In the genomic region with DNA sequence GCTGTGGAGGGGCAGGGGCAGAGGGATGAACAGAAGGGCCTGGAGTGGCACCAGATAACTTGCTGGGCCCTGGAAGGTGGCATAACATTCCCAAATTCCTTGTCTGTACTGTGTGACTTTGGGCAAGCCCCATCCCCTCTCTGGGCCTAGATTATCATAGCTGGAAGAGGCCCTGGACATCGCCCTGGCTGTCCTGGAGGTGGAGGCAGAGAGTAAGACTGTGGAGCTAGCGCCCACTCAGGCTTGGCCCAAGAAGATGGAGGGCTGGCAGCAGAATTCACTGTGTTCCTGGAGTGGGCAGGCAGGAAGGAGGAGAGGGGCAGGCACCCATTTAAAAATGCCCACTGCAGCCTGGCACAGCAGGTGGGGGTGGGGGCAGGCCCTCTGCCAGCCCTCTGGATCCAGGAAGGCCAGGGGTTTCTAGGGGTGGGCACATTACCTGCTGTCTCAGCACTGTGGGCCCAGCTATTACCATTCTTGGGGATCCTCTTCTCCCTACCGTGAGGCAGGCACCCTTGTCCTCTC, we compare ENCODE assay signal across 12 cellular contexts. TPM values are rescaled to one million over a fixed set of nuclear protein-coding genes. Genes with fewer than 3 reads are reported as not detected.
DNase-seq lines count a peak whose midpoint lies in the region; ATAC-seq and TF ChIP-seq lines count a peak whose summit lies in the region.
"Had no signal": no experiment of that assay in that cellular context is flagged by ENCODE, and none has a peak within 500 bp of the region (broad histone marks: within the 10 kb centered on the region; RNA-seq: fewer than 3 reads in every experiment).

No MANE protein-coding gene starts in this region.

- intact Hi-C loops in transverse colon (cut with DNase I; ENCODE audit: low total_unique reads): loop anchor here (2.0 kb wide), 1 partner anchor 16 kb away; no protein-coding TSS in a partner anchor

- H3K4me3 Mint-ChIP-seq in T-helper 17 cell: no peak overlapping the region

- peak overlapping the region; percentile 57 to 84 (median 62) for H3K27ac ChIP-seq in transverse colon
- H3K27ac ChIP-seq: C4-2B had no signal

- peaks cover 2% of the 10 kb centered on the region for H3K4me1 Mint-ChIP-seq in T-helper 17 cell

- no peaks in the 10 kb centered on the region for H3K27me3 ChIP-seq in transverse colon

- TF ChIP-seq POLR2A in transverse colon (IDR thresholded peaks at IDR 0.05): no peak

- 63 to 80% methylated on average over 1 to 3 of the region's 3 CpGs for WGBS in transverse colon (ENCODE audit: low coverage in 1 of 2), 2 donors

- no peak for ATAC-seq in T-helper 17 cell

- no peak overlapping the region for H3K27ac Mint-ChIP-seq in T-helper 17 cell

- H3K9me3 ChIP-seq in transverse colon: no peaks in the 10 kb centered on the region
- no peaks in the 10 kb centered on the region for H3K9me3 ChIP-seq in T-helper 17 cell (ENCODE audit: control insufficient read depth, low read length, poor library complexity, severe bottlenecking)
- H3K9me3 ChIP-seq: HAP-1 had no signal

- H3K4me1 ChIP-seq in transverse colon: peaks cover 33 to 70% (median 50%) of the 10 kb centered on the region in 4 donors

- in situ Hi-C loops in astrocyte of the cerebellum (cut with HindIII; ENCODE audit: low sequenced_read_pairs): no loop called here
- in situ Hi-C loops in transverse colon (cut with MboI; ENCODE audit: low pct_ligation_motif_present in 1 of 4, low pct_unique_long_range_greater_than_20kb in 1 of 4, low sequenced_read_pairs in 3 of 4): no loop called here

- no peak for TF ChIP-seq EP300 in transverse colon (IDR thresholded peaks at IDR 0.05; ENCODE audit: low read depth)

- no peaks in the 10 kb centered on the region for H3K36me3 Mint-ChIP-seq in T-helper 17 cell (ENCODE audit: low read depth)

- TF ChIP-seq CTCF in astrocyte of the cerebellum (IDR thresholded peaks at IDR 0.05; ENCODE audit: low read depth, low read length, missing control alignments) (peak; percentile 70), transverse colon (IDR thresholded peaks at IDR 0.05) (peak in 2 of 5 experiments; percentile 3 to 19)

- no peaks in the 10 kb centered on the region for H3K36me3 ChIP-seq in transverse colon
- H3K36me3 ChIP-seq: HAP-1 had no signal

- no peaks in the 10 kb centered on the region for H3K27me3 Mint-ChIP-seq in T-helper 17 cell

- no peak overlapping the region for H3K4me3 ChIP-seq in astrocyte of the cerebellum (ENCODE audit: low read depth, low read length)
- no peak overlapping the region for H3K4me3 ChIP-seq in transverse colon
- H3K4me3 ChIP-seq: HAP-1 had no signal

- peak; percentile 27 for DNase-seq in NCI-H2227 (lab: John Stamatoyannopoulos, UW; ENCODE audit: unreplicated experiment)
- DNase-seq in NCI-H2227 treated with DMSO at 0.1 percent for 48 hours (lab: John Stamatoyannopoulos, UW): no peak
- no peak for DNase-seq in astrocyte of the cerebellum (ENCODE audit: low read depth)
- DNase-seq in islet precursor cell: peak; percentile 82
- DNase-seq in transverse colon: no peak
- no peak for DNase-seq in stimulated activated CD8-positive, alpha-beta memory T cell treated with anti-CD3 and anti-CD28 coated beads, Interleukin-4, amount 100 ng/mL, for 48 hours
- DNase-seq in T-helper 17 cell: no peak
- no peak for DNase-seq in NCI-H446 treated with DMSO at 0.1 percent for 48 hours (lab: John Stamatoyannopoulos, UW)
- DNase-seq: NCI-H524 treated with DMSO at 0.1 percent for 48 hours, substantia nigra had no signal

RNA-seq across cellular contexts. Expression of a gene that starts 22.6 kb away (rescaled TPM):
- 10 to 100 TPM; 12.0 to 44.9 (median 27.1) TPM for total RNA-seq in transverse colon
- under 1 TPM in 1 of 2 donors, not detected in 1; 0.17 TPM for total RNA-seq in T-helper 17 cell

RNA-seq across cellular contexts. Expression of a gene that starts 45.6 kb away (rescaled TPM):
- total RNA-seq in transverse colon: 10 to 100 TPM in 1 of 4 donors, 1 to 10 TPM in 3; 2.0 to 10.1 (median 6.1) TPM
- 100 to 1,000 TPM; 139 to 169 TPM for total RNA-seq in T-helper 17 cell

RNA-seq across cellular contexts. Expression of a gene that starts 58.5 kb away (rescaled TPM):
- total RNA-seq in transverse colon: 1 to 10 TPM in 3 of 4 donors, not detected in 1; 1.1 to 1.6 (median 1.4) TPM
- total RNA-seq in T-helper 17 cell: not detected

Comparison
In these comparisons a context has a peak if more than half of its experiments do, and no peak if none do; other contexts are left out.
1. DNase-seq: peak in NCI-H2227 (single experiment) and islet precursor cell (single experiment); none in NCI-H2227 treated with DMSO at 0.1 percent for 48 hours (single experiment), astrocyte of the cerebellum (single experiment), transverse colon (single experiment), stimulated activated CD8-positive, alpha-beta memory T cell treated with anti-CD3 and anti-CD28 coated beads, Interleukin-4, amount 100 ng/mL, for 48 hours (single experiment), T-helper 17 cell (0 of 3) and NCI-H446 treated with DMSO at 0.1 percent for 48 hours (single experiment).
2. RNA of a gene that starts 22.6 kb away (total RNA-seq): 12.0 to 44.9 TPM in transverse colon; 0.17 TPM in T-helper 17 cell; every median in the first group is over 10 times any median in the second.
3. RNA of a gene that starts 45.6 kb away (total RNA-seq): 139 to 169 TPM in T-helper 17 cell; 2.0 to 10.1 TPM in transverse colon; every median in the first group is over 10 times any median in the second.